Comparison of ENCODE assay signal across 20 cellular contexts in genomic region chr18:30432349-30432748, GRCh38.
"Had no signal": no experiment of that assay in that cellular context is flagged by ENCODE, and none has a peak within 500 bp of the region (broad histone marks: within the 10 kb centered on the region; RNA-seq: fewer than 3 reads in every experiment).

No MANE protein-coding gene starts in this region.

- DNase-seq: activated CD4-positive, alpha-beta memory T cell treated with anti-CD3 and anti-CD28 coated beads, Interleukin-2, amount 10 ng/mL, durations not matched to agents 7 days and 5 days; activated CD4-positive, alpha-beta T cell treated with anti-CD3 and anti-CD28 coated beads for 36 hours; activated CD4-positive, alpha-beta T cell treated with anti-CD3 and anti-CD28 coated beads, Interleukin-2, amount 50 U/mL, for 1 hour; activated CD4-positive, CD25-positive, alpha-beta regulatory T cell; activated gamma-delta T cell; activated naive CD4-positive, alpha-beta T cell treated with anti-CD3 and anti-CD28 coated beads for 36 hours; activated T-cell treated with anti-CD3 and anti-CD28 coated beads for 4 hours; activated T-cell treated with anti-CD3 and anti-CD28 coated beads, Interleukin-2, amount 50 U/mL, for 48 hours; brain microvascular endothelial cell; Karpas-422; MM.1S; NCI-H1694; NCI-H2029; NCI-H2107; NCI-H524 treated with DMSO at 0.1 percent for 48 hours; NCI-H774; PC-3; SHP77 had no signal

- ATAC-seq: activated CD4-positive, alpha-beta T cell treated with anti-CD3 and anti-CD28 coated beads for 36 hours; activated T-helper 17 cell treated with anti-CD3 and anti-CD28 coated beads, Interleukin-2, amount 50 U/mL, for 72 hours; PC-3 had no signal

- FAIRE-seq: RCC 7860 had no signal
